In genomic region chr1:15885701-15886612, GRCh38 we compare ENCODE assay signal across 1 cellular context.
TF ChIP-seq lines count a peak whose summit lies in the region.

No MANE protein-coding gene starts in this region.

TF ChIP-seq in K562, 482 proteins besides CTCF, POLR2A, EP300 and RAD21 (continued from another document and continues in another):
- TF ChIP-seq, protein P1, sequence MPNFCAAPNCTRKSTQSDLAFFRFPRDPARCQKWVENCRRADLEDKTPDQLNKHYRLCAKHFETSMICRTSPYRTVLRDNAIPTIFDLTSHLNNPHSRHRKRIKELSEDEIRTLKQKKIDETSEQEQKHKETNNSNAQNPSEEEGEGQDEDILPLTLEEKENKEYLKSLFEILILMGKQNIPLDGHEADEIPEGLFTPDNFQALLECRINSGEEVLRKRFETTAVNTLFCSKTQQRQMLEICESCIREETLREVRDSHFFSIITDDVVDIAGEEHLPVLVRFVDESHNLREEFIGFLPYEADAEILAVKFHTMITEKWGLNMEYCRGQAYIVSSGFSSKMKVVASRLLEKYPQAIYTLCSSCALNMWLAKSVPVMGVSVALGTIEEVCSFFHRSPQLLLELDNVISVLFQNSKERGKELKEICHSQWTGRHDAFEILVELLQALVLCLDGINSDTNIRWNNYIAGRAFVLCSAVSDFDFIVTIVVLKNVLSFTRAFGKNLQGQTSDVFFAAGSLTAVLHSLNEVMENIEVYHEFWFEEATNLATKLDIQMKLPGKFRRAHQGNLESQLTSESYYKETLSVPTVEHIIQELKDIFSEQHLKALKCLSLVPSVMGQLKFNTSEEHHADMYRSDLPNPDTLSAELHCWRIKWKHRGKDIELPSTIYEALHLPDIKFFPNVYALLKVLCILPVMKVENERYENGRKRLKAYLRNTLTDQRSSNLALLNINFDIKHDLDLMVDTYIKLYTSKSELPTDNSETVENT (CRISPR knock-in tag; IDR thresholded peaks at IDR 0.05), result peak; percentile 68; the same call in 1 of the 2 replicates
- TF ChIP-seq YY1 (IDR thresholded peaks at IDR 0.05; ENCODE audit: borderline replicate concordance in 1 of 3, control insufficient read depth in 1 of 3, extremely low read depth in 1 of 3, insufficient read depth in 3 of 3, insufficient read length in 1 of 3, insufficient replicate concordance in 2 of 3, low read depth in 1 of 3, low read length in 2 of 3) (no peak), ATF1 (CRISPR knock-in tag; IDR thresholded peaks at IDR 0.05) (no peak), ATF1 (tag; IDR thresholded peaks at IDR 0.05) (peak; percentile 58; the same call in 1 of the 2 replicates), FOXM1 (IDR thresholded peaks at IDR 0.05; ENCODE audit: low read depth) (no peak), FOXM1 (CRISPR knock-in tag; IDR thresholded peaks at IDR 0.05; ENCODE audit: low read depth) (no peak), PML (IDR thresholded peaks at IDR 0.05; ENCODE audit: low read length) (no peak; the same call in 1 of the 2 replicates), MAFF (IDR thresholded peaks at IDR 0.05; ENCODE audit: low read length) (no peak), RBM25 (IDR thresholded peaks at IDR 0.05; ENCODE audit: low read depth, low read length, severe bottlenecking) (no peak), SMARCE1 (IDR thresholded peaks at IDR 0.05) (no peak), ZBTB17 (CRISPR knock-in tag; IDR thresholded peaks at IDR 0.05) (peak; percentile 58; the same call in 1 of the 2 replicates), MEIS2 (IDR thresholded peaks at IDR 0.05; ENCODE audit: partially characterized antibody) (no peak), C11orf30 (IDR thresholded peaks at IDR 0.05; ENCODE audit: low read depth) (no peak), TBP (optimal IDR thresholded peaks at IDR 0.05; ENCODE audit: low read depth, low read length) (no peak), MXD1 (CRISPR knock-in tag; IDR thresholded peaks at IDR 0.05; ENCODE audit: borderline replicate concordance, poor library complexity, severe bottlenecking) (no peak), CTBP1 (IDR thresholded peaks at IDR 0.05; ENCODE audit: borderline replicate concordance) (peak; percentile 56; the same call in 1 of the 2 replicates), PHF8 (IDR thresholded peaks at IDR 0.05; ENCODE audit: borderline replicate concordance, low read length) (peak; percentile 59; the same call in 1 of the 2 replicates), ZNF263 (CRISPR knock-in tag; IDR thresholded peaks at IDR 0.05; ENCODE audit: borderline replicate concordance) (no peak), ZNF79 (CRISPR knock-in tag; IDR thresholded peaks at IDR 0.05; ENCODE audit: low read depth) (no peak), ZNF589 (CRISPR knock-in tag; IDR thresholded peaks at IDR 0.05; ENCODE audit: low read depth) (peak; percentile 66; the same call in 1 of the 2 replicates), TEAD2 (tag; IDR thresholded peaks at IDR 0.05) (no peak), BRF1 (IDR thresholded peaks at IDR 0.05; ENCODE audit: borderline replicate concordance, extremely low read depth, insufficient read length) (no peak), ZNF780A (CRISPR knock-in tag; IDR thresholded peaks at IDR 0.05) (no peak), KAT7 (CRISPR knock-in tag; IDR thresholded peaks at IDR 0.05; ENCODE audit: borderline replicate concordance) (0 out of 2 replicates have a peak, but pooled peaks have one; percentile 31), KAT2B (IDR thresholded peaks at IDR 0.05; ENCODE audit: low read depth, low read length) (peak; percentile 87), CHD4 (IDR thresholded peaks at IDR 0.05; ENCODE audit: insufficient read depth, insufficient replicate concordance, low read depth, low read length, poor library complexity, severe bottlenecking) (no peak), HCFC1 (IDR thresholded peaks at IDR 0.05; ENCODE audit: low read depth, low read length) (peak; percentile 48), POLR2G (IDR thresholded peaks at IDR 0.05; ENCODE audit: low read depth, low read length) (peak; percentile 65), SMC3 (conservative IDR thresholded peaks at IDR 0.05; ENCODE audit: insufficient read depth, low read depth, low read length) (no peak), SETDB1 (IDR thresholded peaks at IDR 0.05; ENCODE audit: low read length) (no peak), ZNF699 (CRISPR knock-in tag; IDR thresholded peaks at IDR 0.05; ENCODE audit: insufficient replicate concordance) (no peak), SAFB (IDR thresholded peaks at IDR 0.05; ENCODE audit: borderline replicate concordance, low read depth, low read length) (no peak), ELK3 (CRISPR knock-in tag; IDR thresholded peaks at IDR 0.05) (peak; percentile 73; the same call in 1 of the 2 replicates), GATAD2A (IDR thresholded peaks at IDR 0.05) (peak; percentile 78), THAP7 (CRISPR knock-in tag; IDR thresholded peaks at IDR 0.05) (no peak), ELF1 (tag; IDR thresholded peaks at IDR 0.05) (peak; percentile 41; the same call in 1 of the 2 replicates), NFE2 (IDR thresholded peaks at IDR 0.05; ENCODE audit: low read depth) (no peak), HNRNPH1 (optimal IDR thresholded peaks at IDR 0.05; ENCODE audit: low read depth, low read length) (no peak), PHTF2 (CRISPR knock-in tag; IDR thresholded peaks at IDR 0.05) (no peak), CREM (IDR thresholded peaks at IDR 0.05; ENCODE audit: low read depth) (peak; percentile 21; the same call in 1 of the 2 replicates), NFATC3 (IDR thresholded peaks at IDR 0.05) (no peak), ZNF561 (CRISPR knock-in tag; conservative IDR thresholded peaks at IDR 0.05) (no peak), TARDBP (IDR thresholded peaks at IDR 0.05) (no peak), SMAD4 (CRISPR knock-in tag; conservative IDR thresholded peaks at IDR 0.05) (no peak; the same call in 1 of the 2 replicates), FOS (IDR thresholded peaks at IDR 0.05; ENCODE audit: extremely low read depth, insufficient read length) (no peak), PPARD (CRISPR knock-in tag; IDR thresholded peaks at IDR 0.05) (0 out of 2 replicates have a peak, but pooled peaks have one; percentile 60), TAF7 (tag; IDR thresholded peaks at IDR 0.05) (peak; percentile 93), NR2F6 (CRISPR knock-in tag; IDR thresholded peaks at IDR 0.05) (no peak), CHD1 (IDR thresholded peaks at IDR 0.05; ENCODE audit: low read length) (no peak)
- TF ChIP-seq, protein P2, sequence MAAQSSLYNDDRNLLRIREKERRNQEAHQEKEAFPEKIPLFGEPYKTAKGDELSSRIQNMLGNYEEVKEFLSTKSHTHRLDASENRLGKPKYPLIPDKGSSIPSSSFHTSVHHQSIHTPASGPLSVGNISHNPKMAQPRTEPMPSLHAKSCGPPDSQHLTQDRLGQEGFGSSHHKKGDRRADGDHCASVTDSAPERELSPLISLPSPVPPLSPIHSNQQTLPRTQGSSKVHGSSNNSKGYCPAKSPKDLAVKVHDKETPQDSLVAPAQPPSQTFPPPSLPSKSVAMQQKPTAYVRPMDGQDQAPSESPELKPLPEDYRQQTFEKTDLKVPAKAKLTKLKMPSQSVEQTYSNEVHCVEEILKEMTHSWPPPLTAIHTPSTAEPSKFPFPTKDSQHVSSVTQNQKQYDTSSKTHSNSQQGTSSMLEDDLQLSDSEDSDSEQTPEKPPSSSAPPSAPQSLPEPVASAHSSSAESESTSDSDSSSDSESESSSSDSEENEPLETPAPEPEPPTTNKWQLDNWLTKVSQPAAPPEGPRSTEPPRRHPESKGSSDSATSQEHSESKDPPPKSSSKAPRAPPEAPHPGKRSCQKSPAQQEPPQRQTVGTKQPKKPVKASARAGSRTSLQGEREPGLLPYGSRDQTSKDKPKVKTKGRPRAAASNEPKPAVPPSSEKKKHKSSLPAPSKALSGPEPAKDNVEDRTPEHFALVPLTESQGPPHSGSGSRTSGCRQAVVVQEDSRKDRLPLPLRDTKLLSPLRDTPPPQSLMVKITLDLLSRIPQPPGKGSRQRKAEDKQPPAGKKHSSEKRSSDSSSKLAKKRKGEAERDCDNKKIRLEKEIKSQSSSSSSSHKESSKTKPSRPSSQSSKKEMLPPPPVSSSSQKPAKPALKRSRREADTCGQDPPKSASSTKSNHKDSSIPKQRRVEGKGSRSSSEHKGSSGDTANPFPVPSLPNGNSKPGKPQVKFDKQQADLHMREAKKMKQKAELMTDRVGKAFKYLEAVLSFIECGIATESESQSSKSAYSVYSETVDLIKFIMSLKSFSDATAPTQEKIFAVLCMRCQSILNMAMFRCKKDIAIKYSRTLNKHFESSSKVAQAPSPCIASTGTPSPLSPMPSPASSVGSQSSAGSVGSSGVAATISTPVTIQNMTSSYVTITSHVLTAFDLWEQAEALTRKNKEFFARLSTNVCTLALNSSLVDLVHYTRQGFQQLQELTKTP (IDR thresholded peaks at IDR 0.05; ENCODE audit: low read depth in 1 of 2, partially characterized antibody in 2 of 2), result peak; percentile 53 to 59
- TF ChIP-seq, protein P3, sequence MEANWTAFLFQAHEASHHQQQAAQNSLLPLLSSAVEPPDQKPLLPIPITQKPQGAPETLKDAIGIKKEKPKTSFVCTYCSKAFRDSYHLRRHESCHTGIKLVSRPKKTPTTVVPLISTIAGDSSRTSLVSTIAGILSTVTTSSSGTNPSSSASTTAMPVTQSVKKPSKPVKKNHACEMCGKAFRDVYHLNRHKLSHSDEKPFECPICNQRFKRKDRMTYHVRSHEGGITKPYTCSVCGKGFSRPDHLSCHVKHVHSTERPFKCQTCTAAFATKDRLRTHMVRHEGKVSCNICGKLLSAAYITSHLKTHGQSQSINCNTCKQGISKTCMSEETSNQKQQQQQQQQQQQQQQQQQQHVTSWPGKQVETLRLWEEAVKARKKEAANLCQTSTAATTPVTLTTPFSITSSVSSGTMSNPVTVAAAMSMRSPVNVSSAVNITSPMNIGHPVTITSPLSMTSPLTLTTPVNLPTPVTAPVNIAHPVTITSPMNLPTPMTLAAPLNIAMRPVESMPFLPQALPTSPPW (CRISPR knock-in tag; IDR thresholded peaks at IDR 0.05), result peak; percentile 90
- TF ChIP-seq, protein P4, sequence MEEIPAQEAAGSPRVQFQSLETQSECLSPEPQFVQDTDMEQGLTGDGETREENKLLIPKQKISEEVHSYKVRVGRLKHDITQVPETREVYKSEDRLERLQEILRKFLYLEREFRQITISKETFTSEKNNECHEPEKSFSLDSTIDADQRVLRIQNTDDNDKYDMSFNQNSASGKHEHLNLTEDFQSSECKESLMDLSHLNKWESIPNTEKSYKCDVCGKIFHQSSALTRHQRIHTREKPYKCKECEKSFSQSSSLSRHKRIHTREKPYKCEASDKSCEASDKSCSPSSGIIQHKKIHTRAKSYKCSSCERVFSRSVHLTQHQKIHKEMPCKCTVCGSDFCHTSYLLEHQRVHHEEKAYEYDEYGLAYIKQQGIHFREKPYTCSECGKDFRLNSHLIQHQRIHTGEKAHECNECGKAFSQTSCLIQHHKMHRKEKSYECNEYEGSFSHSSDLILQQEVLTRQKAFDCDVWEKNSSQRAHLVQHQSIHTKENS (CRISPR knock-in tag; IDR thresholded peaks at IDR 0.05), result no peak
